ENCODE assay signal across 21 cellular contexts in the genomic region with DNA sequence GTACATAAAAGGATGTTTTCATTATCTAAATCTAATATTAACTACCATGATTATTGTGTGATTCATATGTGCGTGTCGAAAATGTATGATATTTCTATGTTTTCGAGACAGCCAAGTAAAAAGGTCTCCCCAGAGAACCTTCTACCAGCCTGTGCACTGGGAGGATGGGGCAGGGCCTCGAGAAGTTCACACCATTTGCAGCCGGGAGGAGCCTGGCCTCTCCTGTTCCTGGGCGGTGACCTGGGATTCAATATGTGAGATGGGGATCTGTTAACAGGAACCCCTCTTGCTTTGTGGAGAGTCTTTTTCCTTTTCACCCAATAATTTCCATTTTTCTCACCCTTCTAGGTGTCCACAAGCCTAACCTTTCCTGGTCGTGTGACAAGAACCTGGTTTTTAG.
DNase-seq lines count a peak whose midpoint lies in the region; ATAC-seq, FAIRE-seq and TF ChIP-seq lines count a peak whose summit lies in the region.
"Had no signal": no experiment of that assay in that cellular context is flagged by ENCODE, and none has a peak within 500 bp of the region (broad histone marks: within the 10 kb centered on the region; RNA-seq: fewer than 3 reads in every experiment).

No MANE protein-coding gene starts in this region.

- peak overlapping the region in 1 of 2 donors; percentile 6 for H3K9ac ChIP-seq in liver (ENCODE audit: low read depth in 1 of 2, low read length in 2 of 2)
- H3K9ac ChIP-seq in smooth muscle cell (ENCODE audit: low read depth) = no peak overlapping the region
- H3K9ac ChIP-seq: BLaER1, GM23248 had no signal

- no peak overlapping the region for H3K4me2 ChIP-seq in smooth muscle cell
- H3K4me2 ChIP-seq: BLaER1 had no signal

- ATAC-seq in GM18867 (IDR thresholded peaks at IDR 0.05; ENCODE audit: unreplicated experiment) (peak; percentile 12), HG02571 (IDR thresholded peaks at IDR 0.05; ENCODE audit: unreplicated experiment) (no peak), left colon (no peak), GM21529 (IDR thresholded peaks at IDR 0.05; ENCODE audit: unreplicated experiment) (no peak)
- ATAC-seq: CD8-positive, alpha-beta T cell had no signal

- peaks cover 2 to 45% (median 37%) of the 10 kb centered on the region in 4 donors for H3K4me1 ChIP-seq in liver (ENCODE audit: control insufficient read depth in 4 of 4, insufficient read depth in 4 of 4, low read length in 3 of 4)
- H3K4me1 ChIP-seq in smooth muscle cell (ENCODE audit: low read depth) = no peaks in the 10 kb centered on the region
- H3K4me1 ChIP-seq: BLaER1 had no signal

- H3K27me3 ChIP-seq in bronchial epithelial cell (ENCODE audit: control insufficient read depth, insufficient read depth, low read length) = no peaks in the 10 kb centered on the region
- H3K27me3 ChIP-seq in liver (ENCODE audit: control insufficient read depth in 4 of 4, insufficient read depth in 4 of 4, low read length in 3 of 4) = no peaks in the 10 kb centered on the region
- H3K27me3 ChIP-seq in smooth muscle cell (ENCODE audit: low read depth) = no peaks in the 10 kb centered on the region
- H3K27me3 ChIP-seq: BLaER1 had no signal

- DNase-seq in bronchial epithelial cell (ENCODE audit: low read depth) (no peak), smooth muscle cell (lab: John Stamatoyannopoulos, UW; ENCODE audit: unreplicated experiment) (no peak), left colon (no peak)
- DNase-seq: Caco-2; CD4-positive, CD25-positive, alpha-beta regulatory T cell; CD8-positive, alpha-beta T cell; DMS153; DND-41; GM23248; H7; HCEC 1CT had no signal

- TF ChIP-seq CTCF in bronchial epithelial cell (IDR thresholded peaks at IDR 0.05; ENCODE audit: insufficient read depth, low read length, severe bottlenecking) = no peak
- no peak for TF ChIP-seq CTCF in liver (IDR thresholded peaks at IDR 0.05; ENCODE audit: low read depth, low read length, missing input control)
- TF ChIP-seq CTCF in smooth muscle cell (IDR thresholded peaks at IDR 0.05; ENCODE audit: borderline replicate concordance, insufficient read depth, poor library complexity, severe bottlenecking) = no peak

- H4K20me1 ChIP-seq in smooth muscle cell (ENCODE audit: low read depth) = no peaks in the 10 kb centered on the region
- H4K20me1 ChIP-seq: BLaER1 had no signal

- WGBS in liver = 50% methylated on average over 7 of the region's 7 CpGs
- WGBS in smooth muscle cell (ENCODE audit: low lambda C conversion rate) = 91% methylated on average over 7 of the region's 7 CpGs

- H3K79me2 ChIP-seq in smooth muscle cell (ENCODE audit: low read depth) = no peaks in the 10 kb centered on the region

- H3F3A ChIP-seq in smooth muscle cell (ENCODE audit: low read depth) = no peaks in the 10 kb centered on the region

- intact Hi-C loops in left colon (cut with DNase I, micrococcal nuclease) = no loop called here

- H3K4me3 ChIP-seq in bronchial epithelial cell (ENCODE audit: low read depth, low read length) (no peak overlapping the region), liver (ENCODE audit: low read depth in 1 of 3, low read length in 3 of 3) (peak overlapping the region in 2 of 3 donors; percentile 13 to 14), smooth muscle cell (no peak overlapping the region)
- H3K4me3 ChIP-seq: BLaER1, GM23248 had no signal

- no peak overlapping the region for H2AFZ ChIP-seq in smooth muscle cell (ENCODE audit: low read depth)
- H2AFZ ChIP-seq: GM23248 had no signal

- no peaks in the 10 kb centered on the region for H3K36me3 ChIP-seq in bronchial epithelial cell (ENCODE audit: control insufficient read depth, insufficient read depth, low read length)
- H3K36me3 ChIP-seq in liver (ENCODE audit: control insufficient read depth in 4 of 4, insufficient read depth in 3 of 4, low read depth in 1 of 4, low read length in 3 of 4) = no peaks in the 10 kb centered on the region
- H3K36me3 ChIP-seq in smooth muscle cell (ENCODE audit: low read depth) = no peaks in the 10 kb centered on the region
- H3K36me3 ChIP-seq: BLaER1 had no signal

- H3K27ac ChIP-seq in liver (ENCODE audit: low read depth in 1 of 2, low read length in 2 of 2) (peak overlapping the region; percentile 68 to 80), smooth muscle cell (ENCODE audit: low read depth) (no peak overlapping the region)
- H3K27ac ChIP-seq: BLaER1, C4-2B, GM23248 had no signal

- H3K9me3 ChIP-seq in liver (ENCODE audit: control insufficient read depth in 4 of 4, low read length in 3 of 4) = no peaks in the 10 kb centered on the region
- H3K9me3 ChIP-seq in smooth muscle cell (replicated peaks; ENCODE audit: low read depth) = no peaks in the 10 kb centered on the region
- H3K9me3 ChIP-seq: BLaER1, Caco-2 had no signal

- no peak for TF ChIP-seq RAD21 in liver (IDR thresholded peaks at IDR 0.05)

- FAIRE-seq in bronchial epithelial cell (lab: Jason Lieb, UNC) = peak; percentile 58
- FAIRE-seq: G401.6, GM12891, GM18507, H1 had no signal

TF ChIP-seq in liver, 16 proteins besides CTCF, POLR2A, EP300 and RAD21:
- TF ChIP-seq FOXA2 (IDR thresholded peaks at IDR 0.05) = no peak
- TF ChIP-seq TAF1 (conservative IDR thresholded peaks at IDR 0.05) = no peak
- peak; percentile 7 for TF ChIP-seq SP1 (IDR thresholded peaks at IDR 0.05)
- peak; percentile 33 for TF ChIP-seq YY1 (IDR thresholded peaks at IDR 0.05)
- TF ChIP-seq GABPA (IDR thresholded peaks at IDR 0.05 in 1 of 2, conservative IDR thresholded peaks at IDR 0.05 in 1 of 2) = no peak
- TF ChIP-seq HNF4A (conservative IDR thresholded peaks at IDR 0.05) = no peak

Comparison
In these comparisons a context has a peak if more than half of its experiments do, and no peak if none do; other contexts are left out.
1. H3K4me3 ChIP-seq: peak in liver (2 of 3); none in bronchial epithelial cell (single experiment) and smooth muscle cell (single experiment).